Comparison of ENCODE assay signal across 15 cellular contexts in genomic region chr6:134034478-134034877, GRCh38. TPM values are rescaled to one million over a fixed set of nuclear protein-coding genes. Genes with fewer than 3 reads are reported as not detected.
DNase-seq lines count a peak whose midpoint lies in the region; ATAC-seq and TF ChIP-seq lines count a peak whose summit lies in the region.
"Had no signal": no experiment of that assay in that cellular context is flagged by ENCODE, and none has a peak within 500 bp of the region (broad histone marks: within the 10 kb centered on the region; RNA-seq: fewer than 3 reads in every experiment).

No MANE protein-coding gene starts in this region.

- H3K4me2 ChIP-seq in KMS-11: peak overlapping the region; percentile 62; the same call in 1 of the 2 replicates

- WGBS in stomach, 5 donors: 37 to 69% (median 50%) methylated on average over 1 of the region's 1 CpG

- no peaks in the 10 kb centered on the region for H3K79me2 ChIP-seq in KMS-11 (ENCODE audit: insufficient read depth, low read depth)

- TF ChIP-seq CTCF in KMS-11 (conservative IDR thresholded peaks at IDR 0.05; ENCODE audit: low read depth, low read length): no peak
- TF ChIP-seq CTCF in stomach (IDR thresholded peaks at IDR 0.05): no peak
- no peak for TF ChIP-seq CTCF in CD8-positive, alpha-beta T cell (IDR thresholded peaks at IDR 0.05)

- H3K27me3 Mint-ChIP-seq in activated CD4-positive, alpha-beta memory T cell treated with anti-CD3 and anti-CD28 coated beads, Interleukin-2, amount 10 ng/mL, durations not matched to agents 7 days and 5 days: peaks cover 5% of the 10 kb centered on the region
- no peaks in the 10 kb centered on the region for H3K27me3 Mint-ChIP-seq in activated CD4-positive, alpha-beta memory T cell treated with anti-CD3 and anti-CD28 coated beads for 36 hours
- no peaks in the 10 kb centered on the region for H3K27me3 Mint-ChIP-seq in CD8-positive, alpha-beta T cell (ENCODE audit: low read depth)
- peaks cover 0 to 6% (median 0%) of the 10 kb centered on the region in 5 donors for H3K27me3 Mint-ChIP-seq in naive thymus-derived CD4-positive, alpha-beta T cell

- no peak for ATAC-seq in CD8-positive, alpha-beta T cell
- ATAC-seq in naive thymus-derived CD4-positive, alpha-beta T cell: no peak

- H3K9me3 ChIP-seq in stomach: no peaks in the 10 kb centered on the region
- H3K9me3 ChIP-seq in CD8-positive, alpha-beta T cell (ENCODE audit: low read length): no peaks in the 10 kb centered on the region
- H3K9me3 ChIP-seq in naive thymus-derived CD4-positive, alpha-beta T cell (ENCODE audit: control insufficient read depth in 2 of 3, low read length in 3 of 3): no peaks in the 10 kb centered on the region
- H3K9me3 ChIP-seq: Caco-2 had no signal

- H3K36me3 Mint-ChIP-seq in activated CD4-positive, alpha-beta memory T cell treated with anti-CD3 and anti-CD28 coated beads, Interleukin-2, amount 10 ng/mL, durations not matched to agents 7 days and 5 days (ENCODE audit: low read depth): no peaks in the 10 kb centered on the region
- H3K36me3 Mint-ChIP-seq in activated CD4-positive, alpha-beta memory T cell treated with anti-CD3 and anti-CD28 coated beads for 36 hours: no peaks in the 10 kb centered on the region
- H3K36me3 Mint-ChIP-seq in CD8-positive, alpha-beta T cell: no peaks in the 10 kb centered on the region
- H3K36me3 Mint-ChIP-seq in naive thymus-derived CD4-positive, alpha-beta T cell: no peaks in the 10 kb centered on the region

- no peaks in the 10 kb centered on the region for H3K9me3 Mint-ChIP-seq in activated CD4-positive, alpha-beta memory T cell treated with anti-CD3 and anti-CD28 coated beads, Interleukin-2, amount 10 ng/mL, durations not matched to agents 7 days and 5 days
- H3K9me3 Mint-ChIP-seq in activated CD4-positive, alpha-beta memory T cell treated with anti-CD3 and anti-CD28 coated beads for 36 hours: no peaks in the 10 kb centered on the region
- H3K9me3 Mint-ChIP-seq in CD8-positive, alpha-beta T cell: no peaks in the 10 kb centered on the region
- no peaks in the 10 kb centered on the region for H3K9me3 Mint-ChIP-seq in naive thymus-derived CD4-positive, alpha-beta T cell

- TF ChIP-seq EP300 in stomach (IDR thresholded peaks at IDR 0.05): no peak

- peaks cover 24% of the 10 kb centered on the region for H3K4me1 Mint-ChIP-seq in activated CD4-positive, alpha-beta memory T cell treated with anti-CD3 and anti-CD28 coated beads, Interleukin-2, amount 10 ng/mL, durations not matched to agents 7 days and 5 days
- peaks cover 10% of the 10 kb centered on the region for H3K4me1 Mint-ChIP-seq in activated CD4-positive, alpha-beta memory T cell treated with anti-CD3 and anti-CD28 coated beads for 36 hours (ENCODE audit: low read depth)
- H3K4me1 Mint-ChIP-seq in CD8-positive, alpha-beta T cell (ENCODE audit: low read depth): peaks cover 3% of the 10 kb centered on the region
- peaks cover 0 to 17% (median 8%) of the 10 kb centered on the region in 7 donors for H3K4me1 Mint-ChIP-seq in naive thymus-derived CD4-positive, alpha-beta T cell

- POLR2A ChIA-PET in activated CD4-positive, alpha-beta memory T cell treated with anti-CD3 and anti-CD28 coated beads, Interleukin-2, amount 10 ng/mL, durations not matched to agents 7 days and 5 days (lab: Charles Lee): no interaction called here
- POLR2A ChIA-PET in activated CD4-positive, alpha-beta memory T cell treated with anti-CD3 and anti-CD28 coated beads for 36 hours (lab: Charles Lee): no interaction called here
- POLR2A ChIA-PET in CD8-positive, alpha-beta T cell (lab: Charles Lee): no interaction called here
- POLR2A ChIA-PET in naive thymus-derived CD4-positive, alpha-beta T cell (lab: Charles Lee): no interaction called here

- no peaks in the 10 kb centered on the region for H3K27me3 ChIP-seq in KMS-11 (ENCODE audit: insufficient read depth, low read depth)
- H3K27me3 ChIP-seq in stomach: no peaks in the 10 kb centered on the region
- no peaks in the 10 kb centered on the region for H3K27me3 ChIP-seq in CD8-positive, alpha-beta T cell (ENCODE audit: insufficient read depth, low read length)
- H3K27me3 ChIP-seq in naive thymus-derived CD4-positive, alpha-beta T cell (ENCODE audit: control insufficient read depth in 2 of 2, insufficient read depth in 2 of 2, low read length in 2 of 2): no peaks in the 10 kb centered on the region

- no peak for TF ChIP-seq POLR2A in stomach (IDR thresholded peaks at IDR 0.05)

- H3K4me3 Mint-ChIP-seq in activated CD4-positive, alpha-beta memory T cell treated with anti-CD3 and anti-CD28 coated beads, Interleukin-2, amount 10 ng/mL, durations not matched to agents 7 days and 5 days: no peak overlapping the region
- no peak overlapping the region for H3K4me3 Mint-ChIP-seq in activated CD4-positive, alpha-beta memory T cell treated with anti-CD3 and anti-CD28 coated beads for 36 hours
- H3K4me3 Mint-ChIP-seq in CD8-positive, alpha-beta T cell: no peak overlapping the region
- H3K4me3 Mint-ChIP-seq in naive thymus-derived CD4-positive, alpha-beta T cell: no peak overlapping the region

- H3K27ac ChIP-seq in KMS-11 (no peak overlapping the region; the same call in 1 of the 2 replicates), angular gyrus (ENCODE audit: low read depth, low read length) (peak overlapping the region; percentile 2), stomach (peak overlapping the region in 3 of 5 donors; percentile 49 to 70 (median 54))
- no peak overlapping the region for H3K27ac ChIP-seq in CD8-positive, alpha-beta T cell (ENCODE audit: low read depth, low read length)
- no peak overlapping the region for H3K27ac ChIP-seq in naive thymus-derived CD4-positive, alpha-beta T cell (ENCODE audit: low read depth, low read length)

- peaks cover 78% of the 10 kb centered on the region for H3K4me1 ChIP-seq in KMS-11 (ENCODE audit: low read depth, poor library complexity, severe bottlenecking)
- H3K4me1 ChIP-seq in stomach: peaks cover 3 to 37% (median 15%) of the 10 kb centered on the region in 4 donors
- H3K4me1 ChIP-seq in CD8-positive, alpha-beta T cell (ENCODE audit: insufficient read depth, low read length): no peaks in the 10 kb centered on the region
- no peaks in the 10 kb centered on the region for H3K4me1 ChIP-seq in naive thymus-derived CD4-positive, alpha-beta T cell (ENCODE audit: control insufficient read depth in 2 of 2, insufficient read depth in 2 of 2, low read length in 2 of 2)
- H3K4me1 ChIP-seq: Caco-2 had no signal

- peak; percentile 31 for DNase-seq in activated CD4-positive, alpha-beta memory T cell treated with anti-CD3 and anti-CD28 coated beads, Interleukin-2, amount 10 ng/mL, durations not matched to agents 7 days and 5 days
- no peak for DNase-seq in activated CD4-positive, alpha-beta memory T cell treated with anti-CD3 and anti-CD28 coated beads for 36 hours
- no peak for DNase-seq in stomach
- DNase-seq in CD8-positive, alpha-beta T cell: no peak
- no peak for DNase-seq in naive thymus-derived CD4-positive, alpha-beta T cell
- DNase-seq: Caco-2, H7, IMR-90, NCI-H1436, NCI-H2227 treated with DMSO at 0.1 percent for 48 hours, NCI-H524 treated with DMSO at 0.1 percent for 48 hours, SHP77 had no signal

- CTCF ChIA-PET in activated CD4-positive, alpha-beta memory T cell treated with anti-CD3 and anti-CD28 coated beads, Interleukin-2, amount 10 ng/mL, durations not matched to agents 7 days and 5 days (lab: Charles Lee): interaction anchor here (1.4 kb wide), 1 partner anchor 73 kb away, joined by 3 read pairs; no protein-coding TSS in a partner anchor
- CTCF ChIA-PET in activated CD4-positive, alpha-beta memory T cell treated with anti-CD3 and anti-CD28 coated beads for 36 hours (lab: Charles Lee): interaction anchor here (1.1 kb wide), 1 partner anchor 29 kb away, joined by 4 read pairs; no protein-coding TSS in a partner anchor
- CTCF ChIA-PET in CD8-positive, alpha-beta T cell (lab: Charles Lee): no interaction called here
- CTCF ChIA-PET in naive thymus-derived CD4-positive, alpha-beta T cell (lab: Charles Lee): no interaction called here

- no peak overlapping the region for H3K9ac ChIP-seq in KMS-11

- no peak overlapping the region for H3K4me3 ChIP-seq in KMS-11 (IDR thresholded peaks at IDR 0.05; ENCODE audit: insufficient read depth, low read depth, low read length)
- H3K4me3 ChIP-seq in stomach: no peak overlapping the region
- H3K4me3 ChIP-seq in CD8-positive, alpha-beta T cell (ENCODE audit: low read depth, low read length): no peak overlapping the region
- no peak overlapping the region for H3K4me3 ChIP-seq in naive thymus-derived CD4-positive, alpha-beta T cell (ENCODE audit: low read length)

- H3K27ac Mint-ChIP-seq in activated CD4-positive, alpha-beta memory T cell treated with anti-CD3 and anti-CD28 coated beads, Interleukin-2, amount 10 ng/mL, durations not matched to agents 7 days and 5 days: no peak overlapping the region
- H3K27ac Mint-ChIP-seq in activated CD4-positive, alpha-beta memory T cell treated with anti-CD3 and anti-CD28 coated beads for 36 hours: no peak overlapping the region
- H3K27ac Mint-ChIP-seq in CD8-positive, alpha-beta T cell: no peak overlapping the region
- no peak overlapping the region for H3K27ac Mint-ChIP-seq in naive thymus-derived CD4-positive, alpha-beta T cell

- peak overlapping the region; percentile 28; the same call in 1 of the 2 replicates for H2AFZ ChIP-seq in KMS-11 (ENCODE audit: low read depth)

- intact Hi-C loops in activated CD4-positive, alpha-beta memory T cell treated with anti-CD3 and anti-CD28 coated beads for 36 hours (cut with micrococcal nuclease): no loop called here
- intact Hi-C loops in stomach (cut with DNase I; ENCODE audit: low total_unique reads): no loop called here
- intact Hi-C loops in CD8-positive, alpha-beta T cell (cut with DNase I, micrococcal nuclease): loop anchor here in 1 of 2 experiments (1.0 kb wide), 1 partner anchor 8 kb away; no protein-coding TSS in a partner anchor
- intact Hi-C loops in naive thymus-derived CD4-positive, alpha-beta T cell (cut with micrococcal nuclease): no loop called here

- H3K36me3 ChIP-seq in KMS-11 (ENCODE audit: insufficient read depth) (no peaks in the 10 kb centered on the region), stomach (no peaks in the 10 kb centered on the region)
- no peaks in the 10 kb centered on the region for H3K36me3 ChIP-seq in CD8-positive, alpha-beta T cell (ENCODE audit: insufficient read depth, low read length)
- H3K36me3 ChIP-seq in naive thymus-derived CD4-positive, alpha-beta T cell (ENCODE audit: control insufficient read depth in 2 of 3, insufficient read depth in 3 of 3, low read length in 3 of 3): no peaks in the 10 kb centered on the region

- H4K20me1 ChIP-seq in KMS-11 (ENCODE audit: insufficient read depth): no peaks in the 10 kb centered on the region

RNA-seq across cellular contexts. Expression of gene SLC2A12, which starts 17.9 kb away (rescaled TPM):
- under 1 TPM; 0.13 to 0.20 TPM for total RNA-seq in activated CD4-positive, alpha-beta memory T cell treated with anti-CD3 and anti-CD28 coated beads, Interleukin-2, amount 10 ng/mL, durations not matched to agents 7 days and 5 days
- total RNA-seq in activated CD4-positive, alpha-beta memory T cell treated with anti-CD3 and anti-CD28 coated beads for 36 hours: under 1 TPM; 0.12 to 0.21 TPM
- total RNA-seq in stomach: 10 to 100 TPM in 2 of 5 donors, 1 to 10 TPM in 2, not detected in 1; 6.8 to 23.7 (median 10.0) TPM
- 1 to 10 TPM; 1.5 to 3.7 (median 3.1) TPM for polyA plus RNA-seq in stomach
- not detected for total RNA-seq in CD8-positive, alpha-beta T cell
- total RNA-seq in naive thymus-derived CD4-positive, alpha-beta T cell: under 1 TPM in 2 of 5 experiments, not detected in 3; 0.07 to 0.11 TPM
- polyA plus RNA-seq in naive thymus-derived CD4-positive, alpha-beta T cell: under 1 TPM in 1 of 2 donors, not detected in 1; 0.09 TPM
- total RNA-seq: A673, Caco-2 had no signal

Comparison
In these comparisons a context has a peak if more than half of its experiments do, and no peak if none do; other contexts are left out.
1. H3K27ac ChIP-seq: peak in angular gyrus (single experiment) and stomach (3 of 5); none in KMS-11 (single experiment), CD8-positive, alpha-beta T cell (single experiment) and naive thymus-derived CD4-positive, alpha-beta T cell (single experiment).
2. CTCF ChIA-PET loops: an anchor here in activated CD4-positive, alpha-beta memory T cell treated with anti-CD3 and anti-CD28 coated beads, Interleukin-2, amount 10 ng/mL, durations not matched to agents 7 days and 5 days (1.4 kb wide) and activated CD4-positive, alpha-beta memory T cell treated with anti-CD3 and anti-CD28 coated beads for 36 hours (1.1 kb wide); none called in CD8-positive, alpha-beta T cell and naive thymus-derived CD4-positive, alpha-beta T cell.